In the genomic region with DNA sequence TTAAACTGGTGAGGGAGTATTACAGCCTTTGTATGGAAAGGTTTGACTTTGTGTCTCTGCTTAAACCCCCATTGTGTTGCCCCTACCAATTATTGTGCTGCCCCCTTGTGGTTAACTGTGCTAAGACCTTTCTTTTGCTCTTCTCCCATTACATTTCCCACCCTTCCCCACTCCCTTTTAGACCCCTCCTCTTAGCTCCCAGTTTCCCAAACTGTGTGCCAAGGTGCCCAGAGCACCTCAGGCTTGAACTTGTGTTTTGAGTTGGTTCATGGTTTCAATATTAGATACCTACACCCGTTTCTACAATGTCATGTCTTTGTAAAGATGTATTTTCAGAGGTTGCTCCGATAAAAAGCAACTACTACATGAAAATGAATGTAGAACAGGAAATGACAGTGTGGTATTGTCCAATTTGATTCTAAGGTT, we compare ENCODE assay signal across 8 cellular contexts. TPM values are rescaled to one million over a fixed set of nuclear protein-coding genes. Genes with fewer than 3 reads are reported as not detected.
DNase-seq lines count a peak whose midpoint lies in the region; ATAC-seq, FAIRE-seq and TF ChIP-seq lines count a peak whose summit lies in the region.

No MANE protein-coding gene starts in this region.

- H3K4me3 Mint-ChIP-seq in nephron: no peak overlapping the region

- H3K4me1 ChIP-seq in GM23248 (ENCODE audit: insufficient read depth): peaks cover 28% of the 10 kb centered on the region
- H3K4me1 ChIP-seq in endocrine pancreas (ENCODE audit: control insufficient read depth, insufficient read depth, low read length): peaks cover 22% of the 10 kb centered on the region

- peaks cover 70% of the 10 kb centered on the region for H3K79me2 ChIP-seq in GM23248 (ENCODE audit: insufficient read depth)

- 5% methylated on average over 2 of the region's 2 CpGs for WGBS in GM23248 (ENCODE audit: low coverage in 1 of 2, low lambda C conversion rate in 2 of 2, missing lambda C conversion rate in 2 of 2), 2 experiments

- peak overlapping the region; percentile 77 for H3K4me2 ChIP-seq in GM23248 (ENCODE audit: unreplicated experiment)

- peaks cover 15% of the 10 kb centered on the region for H3K36me3 Mint-ChIP-seq in nephron (ENCODE audit: low read depth)

- H3K36me3 ChIP-seq in GM23248 (ENCODE audit: low read depth): peaks cover 4% of the 10 kb centered on the region; the same call in 1 of the 2 replicates
- peaks cover 4% of the 10 kb centered on the region for H3K36me3 ChIP-seq in endocrine pancreas (ENCODE audit: control insufficient read depth, insufficient read depth, low read length)

- H3F3A ChIP-seq in GM23248 (ENCODE audit: insufficient read depth): peaks cover 26% of the 10 kb centered on the region

- no peak for FAIRE-seq in urothelium cell line (lab: Jason Lieb, UNC)

- H3K9me3 ChIP-seq in GM23248 (ENCODE audit: low read depth) (no peaks in the 10 kb centered on the region), endocrine pancreas (ENCODE audit: control insufficient read depth, low read length) (no peaks in the 10 kb centered on the region)

- H3K27me3 Mint-ChIP-seq in nephron (ENCODE audit: low read depth): no peaks in the 10 kb centered on the region

- no peak overlapping the region for H3K27ac ChIP-seq in GM23248

- DNase-seq in Ammon's horn (ENCODE audit: low spot score) (peak; percentile 73), GM23248 (peak; percentile 68), NCI-H345 treated with DMSO at 0.1 percent for 48 hours (lab: John Stamatoyannopoulos, UW; ENCODE audit: unreplicated experiment) (peak; percentile 68), urothelium cell line (ENCODE audit: low spot score) (peak; percentile 26)
- DNase-seq in activated CD4-positive, alpha-beta T cell treated with anti-CD3 and anti-CD28 coated beads, Interleukin-2, amount 50 U/mL, for 1 hour: peak; percentile 26

- TF ChIP-seq CTCF in nephron (IDR thresholded peaks at IDR 0.05; ENCODE audit: unreplicated experiment in 3 of 3): peak; percentile 62 to 64 (median 63)

- H3K9me2 ChIP-seq in GM23248 (ENCODE audit: insufficient read depth): no peaks in the 10 kb centered on the region

- no peaks in the 10 kb centered on the region for H4K20me1 ChIP-seq in GM23248 (ENCODE audit: insufficient read depth)

- H2AFZ ChIP-seq in GM23248: peak overlapping the region; percentile 43

- H3K27me3 ChIP-seq in GM23248 (replicated peaks; ENCODE audit: insufficient read depth) (no peaks in the 10 kb centered on the region), endocrine pancreas (ENCODE audit: control insufficient read depth, insufficient read depth, low read length) (no peaks in the 10 kb centered on the region)

- H3K27ac Mint-ChIP-seq in nephron: no peak overlapping the region

- peak overlapping the region; percentile 56 for H3K9ac ChIP-seq in GM23248
- peak overlapping the region; percentile 15 for H3K9ac ChIP-seq in endocrine pancreas (ENCODE audit: control insufficient read depth, insufficient read depth, low read length)

- peaks cover 22% of the 10 kb centered on the region for H3K4me1 Mint-ChIP-seq in nephron

- H3K4me3 ChIP-seq in GM23248 (peak overlapping the region; percentile 59), endocrine pancreas (ENCODE audit: control insufficient read depth, insufficient read depth, low read length) (peak overlapping the region; percentile 55)

- ATAC-seq in esophagus mucosa: no peak

- in situ Hi-C loops in GM23248 (cut with MboI): no loop called here

- peaks cover 6% of the 10 kb centered on the region for H3K9me3 Mint-ChIP-seq in nephron

RNA-seq across cellular contexts. Expression of gene JAK2, which starts 2.9 kb away (rescaled TPM):
- total RNA-seq in GM23248 (2014; rRNA removed; shearing (Covaris generic)): 6.5 and 6.7 TPM in 2 replicates
- 4.1 and 5.0 TPM in 2 replicates for polyA plus RNA-seq in GM23248 (2016; fragmentation: Nextera tagmentation; extraction: Ambion mirVana)
- 7.2 TPM for total RNA-seq in esophagus mucosa
